8 cellular contexts compared by ENCODE assay signal in the genomic region with DNA sequence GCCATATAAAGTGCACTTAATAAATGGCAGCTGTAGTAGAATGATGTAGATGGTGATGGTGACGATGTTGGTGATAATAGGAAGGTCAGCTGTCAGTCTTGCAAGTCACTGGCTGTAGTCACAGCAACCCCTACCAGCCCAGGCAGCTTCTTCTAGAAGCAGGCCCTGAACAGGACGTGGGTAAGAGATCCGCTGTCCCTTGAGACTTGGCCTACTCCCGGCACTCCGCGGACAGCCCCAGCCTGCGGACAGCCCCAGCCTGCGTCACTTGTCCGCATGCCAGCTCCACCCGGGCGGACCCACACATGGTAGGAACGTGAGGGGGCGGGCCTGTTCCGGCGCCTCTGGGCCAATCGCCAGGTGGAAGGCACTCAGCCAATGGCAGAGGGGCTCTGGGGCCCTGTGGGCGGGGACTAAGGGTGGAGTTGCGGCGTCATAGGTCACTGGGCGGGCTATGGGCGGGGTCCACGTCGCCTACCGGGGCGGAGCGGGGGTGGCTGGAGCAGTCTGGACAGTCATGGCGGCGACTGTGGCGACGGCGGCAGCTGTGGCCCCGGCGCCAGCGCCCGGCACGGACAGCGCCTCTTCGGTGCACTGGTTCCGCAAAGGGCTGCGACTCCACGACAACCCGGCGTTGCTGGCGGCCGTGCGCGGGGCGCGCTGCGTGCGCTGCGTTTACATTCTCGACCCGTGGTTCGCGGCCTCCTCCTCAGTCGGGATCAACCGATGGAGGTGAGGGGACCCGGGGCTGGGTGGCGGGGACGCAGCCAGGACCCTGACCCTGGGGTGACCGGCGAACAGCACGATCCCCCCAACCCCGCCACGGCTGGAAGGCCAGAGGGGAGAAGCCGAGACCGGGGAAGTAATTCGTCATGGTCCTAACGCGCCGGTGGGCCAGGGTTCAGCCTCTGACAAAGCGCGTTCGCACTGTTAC. TPM values are rescaled to one million over a fixed set of nuclear protein-coding genes. Genes with fewer than 3 reads are reported as not detected.
DNase-seq lines count a peak whose midpoint lies in the region; ATAC-seq and TF ChIP-seq lines count a peak whose summit lies in the region.

CRY2 (plus strand) TSS at position 502 of the 934 bp plus-strand sequence; CDS start at position 518, 16 bp downstream.

- H3K36me3 Mint-ChIP-seq in activated naive CD4-positive, alpha-beta T cell treated with anti-CD3 and anti-CD28 coated beads, Interleukin-2, amount 50 U/mL, for 24 hours = no peaks in the 10 kb centered on the region

- H3K9me3 Mint-ChIP-seq in activated naive CD4-positive, alpha-beta T cell treated with anti-CD3 and anti-CD28 coated beads, Interleukin-2, amount 50 U/mL, for 24 hours = no peaks in the 10 kb centered on the region

- no peaks in the 10 kb centered on the region for H3K36me3 ChIP-seq in GM06990 (ENCODE audit: control insufficient read depth, insufficient read depth, low read length)

- peak within 1 kb of the TSS; percentile 85 for H3K27ac Mint-ChIP-seq in activated naive CD4-positive, alpha-beta T cell treated with anti-CD3 and anti-CD28 coated beads, Interleukin-2, amount 50 U/mL, for 24 hours

- H3K27ac ChIP-seq in temporal lobe (ENCODE audit: low read depth, low read length) = peak within 1 kb of the TSS; percentile 91

- H3K4me1 Mint-ChIP-seq in activated naive CD4-positive, alpha-beta T cell treated with anti-CD3 and anti-CD28 coated beads, Interleukin-2, amount 50 U/mL, for 24 hours = peaks cover 71% of the 10 kb centered on the region

- no peak for TF ChIP-seq CTCF in GM06990 (IDR thresholded peaks at IDR 0.05; ENCODE audit: insufficient read depth, low read length, poor library complexity, severe bottlenecking)

- peak within 1 kb of the TSS; percentile 95 for H3K4me3 ChIP-seq in GM06990 (replicated peaks; ENCODE audit: low read depth, low read length)

- H3K27me3 Mint-ChIP-seq in activated naive CD4-positive, alpha-beta T cell treated with anti-CD3 and anti-CD28 coated beads, Interleukin-2, amount 50 U/mL, for 24 hours = no peaks in the 10 kb centered on the region

- DNase-seq in GM06990 (ENCODE audit: extremely low read depth, insufficient read length) = peak; percentile 96
- DNase-seq in NCI-H1092 (lab: John Stamatoyannopoulos, UW) = peak; percentile 96
- peak; percentile 97 for DNase-seq in globus pallidus (ENCODE audit: low spot score)
- peak; percentile 99 for DNase-seq in occipital lobe (lab: John Stamatoyannopoulos, UW)

- ATAC-seq in HG02588 (IDR thresholded peaks at IDR 0.05; ENCODE audit: unreplicated experiment) (peak; percentile 92), SK-N-SH treated with all-trans-retinoic acid at 6 μM for 48 hours (peak; percentile 87)

- H3K27me3 ChIP-seq in GM06990 (replicated peaks; ENCODE audit: control insufficient read depth, insufficient read depth, low read length) = no peaks in the 10 kb centered on the region

- H3K4me3 Mint-ChIP-seq in activated naive CD4-positive, alpha-beta T cell treated with anti-CD3 and anti-CD28 coated beads, Interleukin-2, amount 50 U/mL, for 24 hours = peak within 1 kb of the TSS; percentile 89

TF ChIP-seq in SK-N-SH treated with all-trans-retinoic acid at 6 μM for 48 hours, 23 proteins besides CTCF, POLR2A, EP300 and RAD21:
- TF ChIP-seq PPARA (CRISPR knock-in tag; IDR thresholded peaks at IDR 0.05; ENCODE audit: borderline replicate concordance) (no peak), RARB (CRISPR knock-in tag; IDR thresholded peaks at IDR 0.05) (no peak), TOX (CRISPR knock-in tag; IDR thresholded peaks at IDR 0.05; ENCODE audit: borderline replicate concordance) (no peak), ARNTL (CRISPR knock-in tag; IDR thresholded peaks at IDR 0.05; ENCODE audit: borderline replicate concordance, low read depth) (peak; percentile 100), ESRRG (CRISPR knock-in tag; IDR thresholded peaks at IDR 0.05) (no peak), TCF4 (CRISPR knock-in tag; IDR thresholded peaks at IDR 0.05; ENCODE audit: borderline replicate concordance) (peak; percentile 14; the same call in 1 of the 2 replicates)

RNA-seq across cellular contexts. Expression of gene CRY2, which starts in this region (rescaled TPM):
- 46.5 TPM for total RNA-seq in occipital lobe
- total RNA-seq in temporal lobe = 33.9 TPM

Comparison
In these comparisons a context has a peak if more than half of its experiments do, and no peak if none do; other contexts are left out.
1. Peak in every context shown above with its lines: DNase-seq, ATAC-seq, H3K4me3 ChIP-seq and H3K27ac ChIP-seq.